In the genomic region with DNA sequence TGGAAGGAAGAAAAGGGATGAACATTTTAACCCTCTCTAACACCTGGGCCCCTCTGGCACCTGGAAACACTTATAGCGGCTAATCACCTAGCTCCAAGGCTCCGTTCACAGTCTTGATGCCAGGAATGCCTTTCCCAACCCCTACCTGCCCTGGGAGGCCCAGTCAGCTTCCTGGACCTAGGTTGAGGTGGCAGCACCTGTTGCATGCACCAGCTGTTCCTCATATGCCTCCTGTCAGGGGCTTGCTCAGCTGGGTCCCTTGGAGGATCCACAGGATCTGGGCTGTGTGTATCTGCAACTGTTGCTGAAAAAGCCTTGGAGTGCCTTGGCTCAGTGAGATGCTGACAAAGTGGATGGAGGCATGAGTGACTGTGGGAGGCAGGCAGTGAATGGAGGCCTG, we compare ENCODE assay signal across 30 cellular contexts.
"Had no signal": no experiment of that assay in that cellular context is flagged by ENCODE, and none has a peak within 500 bp of the region (broad histone marks: within the 10 kb centered on the region; RNA-seq: fewer than 3 reads in every experiment).

No MANE protein-coding gene starts in this region.

- H3K4me3 Mint-ChIP-seq: activated CD4-positive, alpha-beta T cell treated with anti-CD3 and anti-CD28 coated beads for 36 hours; activated CD4-positive, alpha-beta T cell treated with anti-CD3 and anti-CD28 coated beads, Interleukin-2, amount 10 ng/mL, durations not matched to agents 7 days and 5 days; activated CD8-positive, alpha-beta T cell treated with anti-CD3 and anti-CD28 coated beads, Interleukin-2, amount 10 ng/mL, durations not matched to agents 7 days and 5 days; activated naive CD8-positive, alpha-beta T cell treated with anti-CD3 and anti-CD28 coated beads, Interleukin-2, amount 10 ng/mL, durations not matched to agents 7 days and 5 days; activated T-cell treated with anti-CD3 and anti-CD28 coated beads, Interleukin-2, amount 50 U/mL, for 24 hours had no signal

- H3K9me3 ChIP-seq: ascending aorta had no signal

- H3K4me1 ChIP-seq: ascending aorta had no signal

- H3K36me3 Mint-ChIP-seq: activated naive CD4-positive, alpha-beta T cell treated with anti-CD3 and anti-CD28 coated beads, Interleukin-2, amount 50 U/mL, for 24 hours had no signal

- DNase-seq: activated CD4-positive, alpha-beta T cell treated with anti-CD3 and anti-CD28 coated beads for 36 hours; activated CD4-positive, alpha-beta T cell treated with anti-CD3 and anti-CD28 coated beads, Interleukin-2, amount 10 ng/mL, durations not matched to agents 7 days and 5 days; activated CD4-positive, alpha-beta T cell treated with anti-CD3 and anti-CD28 coated beads, Interleukin-2, amount 50 U/mL, for 48 hours; activated CD8-positive, alpha-beta T cell treated with anti-CD3 and anti-CD28 coated beads, Interleukin-2, amount 10 ng/mL, durations not matched to agents 7 days and 5 days; activated gamma-delta T cell; activated naive CD4-positive, alpha-beta T cell treated with Interleukin-2 at 50 U/mL for 16 hours; activated naive CD8-positive, alpha-beta T cell treated with anti-CD3 and anti-CD28 coated beads, Interleukin-2, amount 10 ng/mL, durations not matched to agents 7 days and 5 days; activated T-cell treated with anti-CD3 and anti-CD28 coated beads, Interleukin-2, amount 50 U/mL, for 24 hours; amygdala; Karpas-422; KBM-7; NCI-H1048; NCI-H1105 treated with DMSO at 0.1 percent for 48 hours; NCI-H1436; NCI-H1694; NCI-H1930; NCI-H2081 treated with DMSO at 0.1 percent for 48 hours; NCI-H2171; NCI-H510A; NCI-H526; NCI-H774; PC-9; SW 1271; T-helper 1 cell had no signal

- H3K27me3 ChIP-seq: ascending aorta had no signal

- H3K4me3 ChIP-seq: ascending aorta, cardiac muscle cell, coronary artery, PC-9 had no signal

- H3K27ac Mint-ChIP-seq: activated CD4-positive, alpha-beta T cell treated with anti-CD3 and anti-CD28 coated beads for 36 hours; activated CD4-positive, alpha-beta T cell treated with anti-CD3 and anti-CD28 coated beads, Interleukin-2, amount 10 ng/mL, durations not matched to agents 7 days and 5 days; activated CD8-positive, alpha-beta T cell treated with anti-CD3 and anti-CD28 coated beads, Interleukin-2, amount 10 ng/mL, durations not matched to agents 7 days and 5 days; activated naive CD4-positive, alpha-beta T cell treated with anti-CD3 and anti-CD28 coated beads, Interleukin-2, amount 50 U/mL, for 24 hours; activated naive CD8-positive, alpha-beta T cell treated with anti-CD3 and anti-CD28 coated beads, Interleukin-2, amount 10 ng/mL, durations not matched to agents 7 days and 5 days; activated T-cell treated with anti-CD3 and anti-CD28 coated beads, Interleukin-2, amount 50 U/mL, for 24 hours; activated T-helper 2 cell treated with anti-CD3 and anti-CD28 coated beads, Interferon-gamma antibody, Interleukin-2, Interleukin-4, amounts not matched to agents 10 μg/mL and 5 μg/mL and 100 μg/mL, durations not matched to agents 14 hours and 24 hours and 36 hours had no signal

- H3K36me3 ChIP-seq: ascending aorta, cardiac muscle cell had no signal

- H3K27ac ChIP-seq: ascending aorta, cardiac muscle cell, coronary artery, PC-9, RWPE1 had no signal

- H3K9me3 Mint-ChIP-seq: activated CD4-positive, alpha-beta T cell treated with anti-CD3 and anti-CD28 coated beads, Interleukin-2, amount 10 ng/mL, durations not matched to agents 7 days and 5 days; activated naive CD4-positive, alpha-beta T cell treated with anti-CD3 and anti-CD28 coated beads, Interleukin-2, amount 50 U/mL, for 24 hours; activated naive CD8-positive, alpha-beta T cell treated with anti-CD3 and anti-CD28 coated beads, Interleukin-2, amount 10 ng/mL, durations not matched to agents 7 days and 5 days; activated T-cell treated with anti-CD3 and anti-CD28 coated beads, Interleukin-2, amount 50 U/mL, for 24 hours; activated T-helper 2 cell treated with anti-CD3 and anti-CD28 coated beads, Interferon-gamma antibody, Interleukin-2, Interleukin-4, amounts not matched to agents 10 μg/mL and 5 μg/mL and 100 μg/mL, durations not matched to agents 14 hours and 24 hours and 36 hours had no signal

- H3K27me3 Mint-ChIP-seq: activated CD4-positive, alpha-beta T cell treated with anti-CD3 and anti-CD28 coated beads for 36 hours; activated naive CD4-positive, alpha-beta T cell treated with anti-CD3 and anti-CD28 coated beads, Interleukin-2, amount 50 U/mL, for 24 hours had no signal
